8 cellular contexts compared by ENCODE assay signal in the genomic region with DNA sequence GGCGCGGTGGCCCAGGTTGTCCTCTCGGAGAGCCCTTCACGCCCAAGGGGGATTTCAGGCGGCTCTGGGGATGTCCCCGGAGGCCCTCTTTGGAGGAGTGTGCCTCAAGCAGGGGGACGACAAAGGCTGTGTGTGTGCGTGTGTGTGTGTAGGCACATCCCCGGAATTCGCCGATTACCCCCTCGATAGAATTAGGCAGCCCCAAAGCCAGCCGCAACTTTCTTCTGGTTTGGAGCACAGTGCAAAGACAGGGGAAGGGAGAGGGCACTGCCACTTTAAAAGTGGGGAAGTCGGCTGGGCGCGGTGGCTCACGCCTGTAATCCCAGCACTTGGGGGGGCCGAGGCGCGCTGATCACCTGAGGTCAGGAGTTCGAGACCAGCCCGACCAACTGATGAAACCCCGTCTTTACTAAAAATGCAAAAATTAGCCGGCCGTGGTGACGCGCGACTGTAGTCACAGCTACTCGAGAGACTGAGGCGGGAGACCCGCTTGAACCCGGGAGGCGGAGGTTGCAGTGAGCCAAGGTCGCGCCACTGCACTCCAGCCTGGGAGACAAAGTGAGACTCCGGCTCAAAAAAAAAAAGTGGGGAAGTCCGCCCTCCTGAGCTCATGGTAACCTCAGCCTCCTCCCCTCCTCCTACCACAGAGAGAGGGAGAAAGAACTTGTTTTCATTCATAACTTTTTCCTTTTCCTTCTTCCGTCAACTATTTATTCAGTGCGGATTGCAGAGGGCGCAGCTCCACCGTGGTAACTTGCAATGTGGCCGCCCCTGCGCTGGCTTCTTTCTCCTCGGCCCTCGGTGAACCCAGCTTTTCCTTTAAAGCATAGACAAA. TPM values are rescaled to one million over a fixed set of nuclear protein-coding genes. Genes with fewer than 3 reads are reported as not detected.
DNase-seq lines count a peak whose midpoint lies in the region; ATAC-seq and TF ChIP-seq lines count a peak whose summit lies in the region.

No MANE protein-coding gene starts in this region.

- DNase-seq in AG09319 (ENCODE audit: extremely low read depth, low read depth) (no peak), RWPE1 (ENCODE audit: low spot score) (no peak), ovary (peak; percentile 48 to 74 (median 55)), uterus (peak; percentile 44 to 59)
- DNase-seq in activated naive CD4-positive, alpha-beta T cell treated with anti-CD3 and anti-CD28 coated beads, Interleukin-2, amount 50 U/mL, for 16 hours = peak; percentile 53

- H3K36me3 ChIP-seq in gastroesophageal sphincter (peaks cover 0 to 20% of the 10 kb centered on the region in 2 donors), ovary (no peaks in the 10 kb centered on the region), uterus (no peaks in the 10 kb centered on the region)

- CTCF ChIA-PET in RWPE1 (lab: Yijun Ruan, JAX) = interaction anchor here (0.5 to 1.0 kb wide), 6 partner anchors 189 to 1695 kb away, joined by 3 read pairs; no protein-coding TSS in a partner anchor

- H3K27ac ChIP-seq in RWPE1 (peak overlapping the region; percentile 81), gastroesophageal sphincter (peak overlapping the region; percentile 51 to 97 (median 94)), ovary (peak overlapping the region; percentile 59 to 73), uterus (peak overlapping the region; percentile 85 to 91)

- TF ChIP-seq POLR2A in gastroesophageal sphincter (IDR thresholded peaks at IDR 0.05) (no peak), ovary (IDR thresholded peaks at IDR 0.05) (peak; percentile 10), uterus (IDR thresholded peaks at IDR 0.05) (no peak)

- TF ChIP-seq CTCF in AG09319 (IDR thresholded peaks at IDR 0.05; ENCODE audit: low read depth, low read length) (peak; percentile 43), RWPE1 (conservative IDR thresholded peaks at IDR 0.05; ENCODE audit: low read depth) (peak; percentile 33), gastroesophageal sphincter (IDR thresholded peaks at IDR 0.05) (peak in 1 of 4 experiments; percentile 49), ovary (IDR thresholded peaks at IDR 0.05) (no peak), uterus (IDR thresholded peaks at IDR 0.05) (no peak)

- ATAC-seq in GM18868 (IDR thresholded peaks at IDR 0.05; ENCODE audit: unreplicated experiment) = peak; percentile 41
- ATAC-seq in HG03159 (IDR thresholded peaks at IDR 0.05; ENCODE audit: unreplicated experiment) = peak; percentile 33
- peak; percentile 38 for ATAC-seq in gastroesophageal sphincter

- 0 to 3% methylated on average over 5 to 7 of the region's 45 CpGs for WGBS in gastroesophageal sphincter (ENCODE audit: low coverage in 1 of 2), 2 donors
- 1% methylated on average over 42 to 45 of the region's 45 CpGs for WGBS in ovary, 3 donors

- POLR2A ChIA-PET in RWPE1 (lab: Yijun Ruan, JAX; ENCODE audit: low non-redundant PET) = no interaction called here

- TF ChIP-seq EP300 in gastroesophageal sphincter (IDR thresholded peaks at IDR 0.05) (no peak), ovary (IDR thresholded peaks at IDR 0.05) (no peak)

- H3K27me3 ChIP-seq in gastroesophageal sphincter (no peaks in the 10 kb centered on the region), ovary (no peaks in the 10 kb centered on the region), uterus (no peaks in the 10 kb centered on the region)

- H3K4me1 ChIP-seq in gastroesophageal sphincter (peaks cover 0 to 46% (median 3%) of the 10 kb centered on the region in 3 donors), ovary (ENCODE audit: insufficient read depth) (no peaks in the 10 kb centered on the region), uterus (no peaks in the 10 kb centered on the region)

- H3K4me3 ChIP-seq in gastroesophageal sphincter (peak overlapping the region; percentile 57 to 82), ovary (peak overlapping the region; percentile 62), uterus (peak overlapping the region; percentile 56 to 64)

- intact Hi-C loops in ovary (cut with DNase I) (loop anchor here in 2 of 4 donors (5.0 kb wide), 2 partner anchors 158 to 713 kb away; no protein-coding TSS in a partner anchor), uterus (cut with DNase I; ENCODE audit: low total_unique reads) (no loop called here)

- H3K9me3 ChIP-seq in gastroesophageal sphincter = no peaks in the 10 kb centered on the region
- H3K9me3 ChIP-seq in ovary = no peaks in the 10 kb centered on the region
- no peaks in the 10 kb centered on the region for H3K9me3 ChIP-seq in uterus

RNA-seq across cellular contexts. Expression of a gene that starts 2.4 kb away (rescaled TPM):
- total RNA-seq in gastroesophageal sphincter = 100 to 1,000 TPM in 2 of 4 donors, 10 to 100 TPM in 2; 79.3 to 118 (median 98.4) TPM
- 100 to 1,000 TPM in 2 of 7 donors, 10 to 100 TPM in 5; 22.5 to 124 (median 43.5) TPM for total RNA-seq in ovary
- polyA plus RNA-seq in ovary = 10 to 100 TPM; 31.4 to 45.8 TPM
- 100 to 1,000 TPM in 3 of 4 donors, 10 to 100 TPM in 1; 34.8 to 198 (median 170) TPM for total RNA-seq in uterus

Comparison
In these comparisons a context has a peak if more than half of its experiments do, and no peak if none do; other contexts are left out.
1. DNase-seq: peak in activated naive CD4-positive, alpha-beta T cell treated with anti-CD3 and anti-CD28 coated beads, Interleukin-2, amount 50 U/mL, for 16 hours (single experiment), ovary (5 of 5) and uterus (2 of 2); none in AG09319 (single experiment) and RWPE1 (single experiment).
2. CTCF ChIP-seq: peak in AG09319 (single experiment) and RWPE1 (single experiment); none in ovary (0 of 3) and uterus (0 of 4).
3. Peak in every context shown above with its lines, with median percentiles within 50 percentile points of each other: ATAC-seq, H3K27ac ChIP-seq and H3K4me3 ChIP-seq.